In the genomic region with DNA sequence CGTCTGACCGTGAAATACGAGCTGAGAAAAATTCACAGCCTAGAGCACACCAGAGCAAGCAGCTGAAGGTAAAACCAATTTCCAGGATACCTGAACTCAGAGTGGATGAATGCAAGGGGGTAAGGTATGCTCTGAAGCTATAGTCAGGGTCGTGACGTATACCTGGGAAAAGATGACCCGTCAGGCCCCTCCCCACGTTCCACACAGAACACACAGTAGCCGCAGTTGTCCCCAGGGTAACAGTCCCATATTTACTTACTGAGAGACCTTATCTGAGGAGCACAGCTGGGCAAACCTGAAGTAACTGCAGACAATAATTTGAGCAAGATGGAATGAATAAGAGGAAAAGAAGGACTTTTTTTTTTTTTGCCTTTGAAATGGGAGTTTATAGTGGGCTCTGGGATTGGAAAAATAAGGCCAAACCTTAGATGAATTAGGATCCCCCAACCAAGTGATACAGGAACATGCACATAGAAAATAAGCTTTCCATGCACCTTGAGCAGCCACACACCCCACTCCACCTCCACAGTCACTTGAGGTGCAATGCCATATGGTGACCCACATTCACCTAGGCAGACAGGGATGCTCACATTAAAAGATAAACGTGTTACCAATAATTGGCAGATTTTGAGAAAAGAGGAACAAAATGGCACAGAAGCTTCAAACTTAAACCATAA, we compare ENCODE assay signal across 1 cellular context.
TF ChIP-seq lines count a peak whose summit lies in the region.

No MANE protein-coding gene starts in this region.

TF ChIP-seq in K562, 482 proteins besides CTCF, POLR2A, EP300 and RAD21 (continues in another document):
- TF ChIP-seq, protein P1, sequence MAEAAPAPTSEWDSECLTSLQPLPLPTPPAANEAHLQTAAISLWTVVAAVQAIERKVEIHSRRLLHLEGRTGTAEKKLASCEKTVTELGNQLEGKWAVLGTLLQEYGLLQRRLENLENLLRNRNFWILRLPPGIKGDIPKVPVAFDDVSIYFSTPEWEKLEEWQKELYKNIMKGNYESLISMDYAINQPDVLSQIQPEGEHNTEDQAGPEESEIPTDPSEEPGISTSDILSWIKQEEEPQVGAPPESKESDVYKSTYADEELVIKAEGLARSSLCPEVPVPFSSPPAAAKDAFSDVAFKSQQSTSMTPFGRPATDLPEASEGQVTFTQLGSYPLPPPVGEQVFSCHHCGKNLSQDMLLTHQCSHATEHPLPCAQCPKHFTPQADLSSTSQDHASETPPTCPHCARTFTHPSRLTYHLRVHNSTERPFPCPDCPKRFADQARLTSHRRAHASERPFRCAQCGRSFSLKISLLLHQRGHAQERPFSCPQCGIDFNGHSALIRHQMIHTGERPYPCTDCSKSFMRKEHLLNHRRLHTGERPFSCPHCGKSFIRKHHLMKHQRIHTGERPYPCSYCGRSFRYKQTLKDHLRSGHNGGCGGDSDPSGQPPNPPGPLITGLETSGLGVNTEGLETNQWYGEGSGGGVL (CRISPR knock-in tag; IDR thresholded peaks at IDR 0.05), result no peak
- TF ChIP-seq ZNF232 (CRISPR knock-in tag; IDR thresholded peaks at IDR 0.05) (no peak), SIRT6 (IDR thresholded peaks at IDR 0.05; ENCODE audit: low read depth, low read length) (no peak), YBX1 (IDR thresholded peaks at IDR 0.05) (no peak), SNRNP70 (optimal IDR thresholded peaks at IDR 0.05; ENCODE audit: low read depth, low read length) (no peak), ZSCAN32 (CRISPR knock-in tag; IDR thresholded peaks at IDR 0.05) (no peak), MYC (IDR thresholded peaks at IDR 0.05; ENCODE audit: low read depth, low read length) (no peak), MYC (CRISPR knock-in tag; IDR thresholded peaks at IDR 0.05; ENCODE audit: borderline replicate concordance, low read depth) (no peak), SMC3 (conservative IDR thresholded peaks at IDR 0.05; ENCODE audit: insufficient read depth, low read depth, low read length) (no peak), NONO (IDR thresholded peaks at IDR 0.05; ENCODE audit: low read depth in 2 of 2, low read length in 1 of 2) (no peak), ZNF24 (IDR thresholded peaks at IDR 0.05) (no peak), DACH1 (IDR thresholded peaks at IDR 0.05; ENCODE audit: partially characterized antibody) (peak; percentile 85), KAT2B (IDR thresholded peaks at IDR 0.05; ENCODE audit: low read depth, low read length) (no peak), CHD1 (IDR thresholded peaks at IDR 0.05; ENCODE audit: low read length) (no peak), KLF10 (CRISPR knock-in tag; IDR thresholded peaks at IDR 0.05) (no peak), MCM3 (IDR thresholded peaks at IDR 0.05) (no peak), NBN (IDR thresholded peaks at IDR 0.05; ENCODE audit: low read depth) (no peak), BDP1 (IDR thresholded peaks at IDR 0.05; ENCODE audit: insufficient read depth, insufficient read length) (no peak), ZNF324 (CRISPR knock-in tag; IDR thresholded peaks at IDR 0.05) (no peak), NFIC (IDR thresholded peaks at IDR 0.05) (peak; percentile 29; the same call in 1 of the 2 replicates), KDM5B (IDR thresholded peaks at IDR 0.05; ENCODE audit: insufficient replicate concordance, low read depth, low read length) (no peak), RBM39 (optimal IDR thresholded peaks at IDR 0.05; ENCODE audit: low read depth, low read length) (no peak), CREB1 (IDR thresholded peaks at IDR 0.05) (peak; percentile 72), CREB1 (CRISPR knock-in tag; IDR thresholded peaks at IDR 0.05) (peak; percentile 61; the same call in 1 of the 2 replicates), SRF (CRISPR knock-in tag; IDR thresholded peaks at IDR 0.05) (no peak), HNRNPLL (IDR thresholded peaks at IDR 0.05; ENCODE audit: low read depth, low read length, poor library complexity, severe bottlenecking) (no peak), JUNB (CRISPR knock-in tag; conservative IDR thresholded peaks at IDR 0.05) (no peak), HCFC1 (IDR thresholded peaks at IDR 0.05; ENCODE audit: low read depth, low read length) (no peak), HNRNPL (IDR thresholded peaks at IDR 0.05; ENCODE audit: low read depth, low read length) (no peak), FOXK2 (conservative IDR thresholded peaks at IDR 0.05 in 1 of 2, IDR thresholded peaks at IDR 0.05 in 1 of 2; ENCODE audit: low read depth in 2 of 2) (peak; percentile 92 to 93), ZNF184 (CRISPR knock-in tag; IDR thresholded peaks at IDR 0.05) (no peak), POLR2AphosphoS2 (IDR thresholded peaks at IDR 0.05; ENCODE audit: low read length) (no peak), HDAC8 (tag; IDR thresholded peaks at IDR 0.05) (no peak)
- TF ChIP-seq, protein P2, sequence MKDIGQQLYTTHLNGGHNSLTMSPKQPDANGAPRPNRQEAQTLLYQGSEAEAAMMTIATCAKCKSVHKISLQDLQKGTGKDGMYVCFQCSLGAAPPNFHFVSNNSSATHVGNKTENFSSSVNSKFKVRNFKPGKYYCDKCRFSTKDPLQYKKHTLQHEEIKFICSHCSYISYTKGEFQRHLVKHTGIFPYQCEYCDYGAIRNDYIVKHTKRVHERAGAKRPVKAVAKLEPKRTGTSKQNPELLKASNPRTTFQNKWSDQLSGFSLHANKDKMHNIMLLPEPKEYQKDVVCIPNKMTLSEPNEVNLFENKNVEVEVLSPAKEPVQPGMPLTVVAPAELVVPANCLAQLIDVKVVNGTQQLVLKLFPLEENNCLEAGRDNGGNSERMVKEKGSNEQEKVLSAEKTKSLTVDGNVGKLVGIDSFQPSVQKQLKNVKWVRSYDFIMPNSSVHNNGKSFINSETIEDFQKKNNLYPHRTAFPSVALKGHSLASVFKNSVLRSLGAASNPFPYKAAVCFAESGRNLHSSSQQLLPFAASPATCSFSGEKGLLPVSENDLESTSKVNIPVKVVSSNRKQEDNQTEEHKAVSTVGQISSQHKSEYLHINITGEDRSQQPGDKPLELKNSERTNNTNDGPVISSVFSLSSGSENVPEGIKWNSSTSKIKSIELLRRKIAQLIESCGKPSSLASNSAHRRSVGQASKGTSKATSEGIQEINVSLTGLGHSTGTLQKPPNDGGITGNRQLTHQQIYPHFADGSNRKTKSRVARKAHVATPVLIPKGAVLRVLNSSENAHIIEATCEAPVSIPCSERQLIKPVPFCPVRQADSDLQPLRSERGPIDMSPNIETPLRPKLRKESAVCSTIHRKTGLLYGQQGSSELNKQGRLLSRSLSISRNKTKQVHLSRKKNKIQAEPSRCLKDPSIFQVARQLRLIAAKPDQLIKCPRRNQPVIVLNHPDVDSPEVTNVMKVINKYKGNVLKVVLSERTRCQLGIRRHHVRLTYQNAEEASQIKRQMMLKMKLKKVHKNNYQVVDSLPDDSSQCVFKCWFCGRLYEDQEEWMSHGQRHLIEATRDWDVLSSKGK (CRISPR knock-in tag; IDR thresholded peaks at IDR 0.05), result no peak
- TF ChIP-seq, protein P3, sequence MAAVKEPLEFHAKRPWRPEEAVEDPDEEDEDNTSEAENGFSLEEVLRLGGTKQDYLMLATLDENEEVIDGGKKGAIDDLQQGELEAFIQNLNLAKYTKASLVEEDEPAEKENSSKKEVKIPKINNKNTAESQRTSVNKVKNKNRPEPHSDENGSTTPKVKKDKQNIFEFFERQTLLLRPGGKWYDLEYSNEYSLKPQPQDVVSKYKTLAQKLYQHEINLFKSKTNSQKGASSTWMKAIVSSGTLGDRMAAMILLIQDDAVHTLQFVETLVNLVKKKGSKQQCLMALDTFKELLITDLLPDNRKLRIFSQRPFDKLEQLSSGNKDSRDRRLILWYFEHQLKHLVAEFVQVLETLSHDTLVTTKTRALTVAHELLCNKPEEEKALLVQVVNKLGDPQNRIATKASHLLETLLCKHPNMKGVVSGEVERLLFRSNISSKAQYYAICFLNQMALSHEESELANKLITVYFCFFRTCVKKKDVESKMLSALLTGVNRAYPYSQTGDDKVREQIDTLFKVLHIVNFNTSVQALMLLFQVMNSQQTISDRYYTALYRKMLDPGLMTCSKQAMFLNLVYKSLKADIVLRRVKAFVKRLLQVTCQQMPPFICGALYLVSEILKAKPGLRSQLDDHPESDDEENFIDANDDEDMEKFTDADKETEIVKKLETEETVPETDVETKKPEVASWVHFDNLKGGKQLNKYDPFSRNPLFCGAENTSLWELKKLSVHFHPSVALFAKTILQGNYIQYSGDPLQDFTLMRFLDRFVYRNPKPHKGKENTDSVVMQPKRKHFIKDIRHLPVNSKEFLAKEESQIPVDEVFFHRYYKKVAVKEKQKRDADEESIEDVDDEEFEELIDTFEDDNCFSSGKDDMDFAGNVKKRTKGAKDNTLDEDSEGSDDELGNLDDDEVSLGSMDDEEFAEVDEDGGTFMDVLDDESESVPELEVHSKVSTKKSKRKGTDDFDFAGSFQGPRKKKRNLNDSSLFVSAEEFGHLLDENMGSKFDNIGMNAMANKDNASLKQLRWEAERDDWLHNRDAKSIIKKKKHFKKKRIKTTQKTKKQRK (IDR thresholded peaks at IDR 0.05; ENCODE audit: borderline replicate concordance, low read depth, low read length), result no peak
- TF ChIP-seq, protein P4, sequence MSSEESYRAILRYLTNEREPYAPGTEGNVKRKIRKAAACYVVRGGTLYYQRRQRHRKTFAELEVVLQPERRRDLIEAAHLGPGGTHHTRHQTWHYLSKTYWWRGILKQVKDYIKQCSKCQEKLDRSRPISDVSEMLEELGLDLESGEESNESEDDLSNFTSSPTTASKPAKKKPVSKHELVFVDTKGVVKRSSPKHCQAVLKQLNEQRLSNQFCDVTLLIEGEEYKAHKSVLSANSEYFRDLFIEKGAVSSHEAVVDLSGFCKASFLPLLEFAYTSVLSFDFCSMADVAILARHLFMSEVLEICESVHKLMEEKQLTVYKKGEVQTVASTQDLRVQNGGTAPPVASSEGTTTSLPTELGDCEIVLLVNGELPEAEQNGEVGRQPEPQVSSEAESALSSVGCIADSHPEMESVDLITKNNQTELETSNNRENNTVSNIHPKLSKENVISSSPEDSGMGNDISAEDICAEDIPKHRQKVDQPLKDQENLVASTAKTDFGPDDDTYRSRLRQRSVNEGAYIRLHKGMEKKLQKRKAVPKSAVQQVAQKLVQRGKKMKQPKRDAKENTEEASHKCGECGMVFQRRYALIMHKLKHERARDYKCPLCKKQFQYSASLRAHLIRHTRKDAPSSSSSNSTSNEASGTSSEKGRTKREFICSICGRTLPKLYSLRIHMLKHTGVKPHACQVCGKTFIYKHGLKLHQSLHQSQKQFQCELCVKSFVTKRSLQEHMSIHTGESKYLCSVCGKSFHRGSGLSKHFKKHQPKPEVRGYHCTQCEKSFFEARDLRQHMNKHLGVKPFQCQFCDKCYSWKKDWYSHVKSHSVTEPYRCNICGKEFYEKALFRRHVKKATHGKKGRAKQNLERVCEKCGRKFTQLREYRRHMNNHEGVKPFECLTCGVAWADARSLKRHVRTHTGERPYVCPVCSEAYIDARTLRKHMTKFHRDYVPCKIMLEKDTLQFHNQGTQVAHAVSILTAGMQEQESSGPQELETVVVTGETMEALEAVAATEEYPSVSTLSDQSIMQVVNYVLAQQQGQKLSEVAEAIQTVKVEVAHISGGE (CRISPR knock-in tag; IDR thresholded peaks at IDR 0.05), result no peak
- TF ChIP-seq, protein P5, sequence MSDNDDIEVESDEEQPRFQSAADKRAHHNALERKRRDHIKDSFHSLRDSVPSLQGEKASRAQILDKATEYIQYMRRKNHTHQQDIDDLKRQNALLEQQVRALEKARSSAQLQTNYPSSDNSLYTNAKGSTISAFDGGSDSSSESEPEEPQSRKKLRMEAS (CRISPR knock-in tag; IDR thresholded peaks at IDR 0.05), result no peak
- TF ChIP-seq, protein P6, sequence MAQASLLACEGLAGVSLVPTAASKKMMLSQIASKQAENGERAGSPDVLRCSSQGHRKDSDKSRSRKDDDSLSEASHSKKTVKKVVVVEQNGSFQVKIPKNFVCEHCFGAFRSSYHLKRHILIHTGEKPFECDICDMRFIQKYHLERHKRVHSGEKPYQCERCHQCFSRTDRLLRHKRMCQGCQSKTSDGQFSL (CRISPR knock-in tag; IDR thresholded peaks at IDR 0.05), result no peak
- TF ChIP-seq, protein P6 (tag; IDR thresholded peaks at IDR 0.05), result no peak
- TF ChIP-seq, protein P7, sequence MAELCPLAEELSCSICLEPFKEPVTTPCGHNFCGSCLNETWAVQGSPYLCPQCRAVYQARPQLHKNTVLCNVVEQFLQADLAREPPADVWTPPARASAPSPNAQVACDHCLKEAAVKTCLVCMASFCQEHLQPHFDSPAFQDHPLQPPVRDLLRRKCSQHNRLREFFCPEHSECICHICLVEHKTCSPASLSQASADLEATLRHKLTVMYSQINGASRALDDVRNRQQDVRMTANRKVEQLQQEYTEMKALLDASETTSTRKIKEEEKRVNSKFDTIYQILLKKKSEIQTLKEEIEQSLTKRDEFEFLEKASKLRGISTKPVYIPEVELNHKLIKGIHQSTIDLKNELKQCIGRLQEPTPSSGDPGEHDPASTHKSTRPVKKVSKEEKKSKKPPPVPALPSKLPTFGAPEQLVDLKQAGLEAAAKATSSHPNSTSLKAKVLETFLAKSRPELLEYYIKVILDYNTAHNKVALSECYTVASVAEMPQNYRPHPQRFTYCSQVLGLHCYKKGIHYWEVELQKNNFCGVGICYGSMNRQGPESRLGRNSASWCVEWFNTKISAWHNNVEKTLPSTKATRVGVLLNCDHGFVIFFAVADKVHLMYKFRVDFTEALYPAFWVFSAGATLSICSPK (IDR thresholded peaks at IDR 0.05; ENCODE audit: borderline replicate concordance), result no peak
- TF ChIP-seq, protein P8, sequence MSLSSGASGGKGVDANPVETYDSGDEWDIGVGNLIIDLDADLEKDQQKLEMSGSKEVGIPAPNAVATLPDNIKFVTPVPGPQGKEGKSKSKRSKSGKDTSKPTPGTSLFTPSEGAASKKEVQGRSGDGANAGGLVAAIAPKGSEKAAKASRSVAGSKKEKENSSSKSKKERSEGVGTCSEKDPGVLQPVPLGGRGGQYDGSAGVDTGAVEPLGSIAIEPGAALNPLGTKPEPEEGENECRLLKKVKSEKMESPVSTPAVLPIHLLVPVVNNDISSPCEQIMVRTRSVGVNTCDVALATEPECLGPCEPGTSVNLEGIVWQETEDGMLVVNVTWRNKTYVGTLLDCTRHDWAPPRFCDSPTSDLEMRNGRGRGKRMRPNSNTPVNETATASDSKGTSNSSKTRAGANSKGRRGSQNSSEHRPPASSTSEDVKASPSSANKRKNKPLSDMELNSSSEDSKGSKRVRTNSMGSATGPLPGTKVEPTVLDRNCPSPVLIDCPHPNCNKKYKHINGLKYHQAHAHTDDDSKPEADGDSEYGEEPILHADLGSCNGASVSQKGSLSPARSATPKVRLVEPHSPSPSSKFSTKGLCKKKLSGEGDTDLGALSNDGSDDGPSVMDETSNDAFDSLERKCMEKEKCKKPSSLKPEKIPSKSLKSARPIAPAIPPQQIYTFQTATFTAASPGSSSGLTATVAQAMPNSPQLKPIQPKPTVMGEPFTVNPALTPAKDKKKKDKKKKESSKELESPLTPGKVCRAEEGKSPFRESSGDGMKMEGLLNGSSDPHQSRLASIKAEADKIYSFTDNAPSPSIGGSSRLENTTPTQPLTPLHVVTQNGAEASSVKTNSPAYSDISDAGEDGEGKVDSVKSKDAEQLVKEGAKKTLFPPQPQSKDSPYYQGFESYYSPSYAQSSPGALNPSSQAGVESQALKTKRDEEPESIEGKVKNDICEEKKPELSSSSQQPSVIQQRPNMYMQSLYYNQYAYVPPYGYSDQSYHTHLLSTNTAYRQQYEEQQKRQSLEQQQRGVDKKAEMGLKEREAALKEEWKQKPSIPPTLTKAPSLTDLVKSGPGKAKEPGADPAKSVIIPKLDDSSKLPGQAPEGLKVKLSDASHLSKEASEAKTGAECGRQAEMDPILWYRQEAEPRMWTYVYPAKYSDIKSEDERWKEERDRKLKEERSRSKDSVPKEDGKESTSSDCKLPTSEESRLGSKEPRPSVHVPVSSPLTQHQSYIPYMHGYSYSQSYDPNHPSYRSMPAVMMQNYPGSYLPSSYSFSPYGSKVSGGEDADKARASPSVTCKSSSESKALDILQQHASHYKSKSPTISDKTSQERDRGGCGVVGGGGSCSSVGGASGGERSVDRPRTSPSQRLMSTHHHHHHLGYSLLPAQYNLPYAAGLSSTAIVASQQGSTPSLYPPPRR (CRISPR knock-in tag; IDR thresholded peaks at IDR 0.05; ENCODE audit: borderline replicate concordance), result no peak
